8 cellular contexts compared by ENCODE assay signal in the genomic region with DNA sequence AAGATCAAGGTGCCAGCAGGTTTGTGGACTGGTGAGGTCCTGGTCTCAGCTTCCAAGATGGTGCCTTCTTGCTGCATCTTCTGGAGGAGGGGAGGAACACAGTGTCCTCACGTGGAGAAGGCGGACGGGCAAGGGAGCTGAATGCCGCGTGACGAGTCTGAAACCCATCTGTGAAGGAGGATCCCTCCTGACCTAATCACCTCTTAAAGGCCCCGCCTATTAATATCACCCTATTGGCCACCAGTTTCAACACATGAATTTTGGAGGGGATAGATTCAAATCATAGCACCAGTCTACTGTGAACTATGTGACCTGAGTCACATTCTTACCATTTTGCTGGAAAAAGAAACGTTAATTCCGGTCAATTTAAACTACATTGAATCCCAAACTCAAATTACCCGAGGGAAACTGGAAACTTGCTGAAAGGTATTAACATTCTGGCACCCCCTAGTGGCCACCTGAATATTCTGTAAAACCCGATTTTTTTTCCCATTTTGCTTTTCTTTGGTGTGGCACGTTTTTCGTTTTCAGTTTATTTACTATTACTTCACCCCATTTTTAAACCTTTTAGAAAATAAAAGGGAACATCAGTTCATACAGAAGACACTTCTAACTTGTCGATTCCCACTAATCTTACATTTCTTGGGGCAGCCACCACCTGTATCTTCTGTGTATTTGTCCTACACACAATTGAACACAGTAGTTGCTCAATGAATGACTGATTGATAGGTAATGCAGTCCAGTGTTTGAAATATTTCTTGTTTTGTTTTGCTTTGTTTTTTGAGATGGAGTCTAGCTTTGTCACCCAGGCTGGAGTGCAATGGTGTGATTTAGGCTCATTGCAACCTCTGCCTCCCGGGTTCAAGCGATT. TPM values are rescaled to one million over a fixed set of nuclear protein-coding genes. Genes with fewer than 3 reads are reported as not detected.
DNase-seq lines count a peak whose midpoint lies in the region; ATAC-seq, FAIRE-seq and TF ChIP-seq lines count a peak whose summit lies in the region.

No MANE protein-coding gene starts in this region.

- H3K27me3 ChIP-seq in transverse colon, result no peaks in the 10 kb centered on the region

- H3K27me3 Mint-ChIP-seq in Calu3 (ENCODE audit: unreplicated experiment) (no peaks in the 10 kb centered on the region), T-cell (no peaks in the 10 kb centered on the region), memory B cell (no peaks in the 10 kb centered on the region)

- intact Hi-C loops in Calu3 (cut with micrococcal nuclease; ENCODE audit: unreplicated experiment) (no loop called here), transverse colon (cut with DNase I; ENCODE audit: low total_unique reads) (loop anchor here (5.0 to 10.0 kb wide), 2 partner anchors 501 to 589 kb away; no protein-coding TSS in a partner anchor)

- H3K4me1 Mint-ChIP-seq in Calu3 (ENCODE audit: low read depth, unreplicated experiment) (no peaks in the 10 kb centered on the region), T-cell (peaks cover 5 to 9% (median 7%) of the 10 kb centered on the region in 3 donors), memory B cell (peaks cover 7% of the 10 kb centered on the region)

- no peaks in the 10 kb centered on the region for H3K4me1 ChIP-seq in transverse colon

- TF ChIP-seq CTCF in Calu3 (IDR thresholded peaks at IDR 0.05; ENCODE audit: unreplicated experiment) (peak; percentile 34), coronary artery (IDR thresholded peaks at IDR 0.05) (peak; percentile 63), transverse colon (IDR thresholded peaks at IDR 0.05) (peak; percentile 54 to 86 (median 66))

- no peak for TF ChIP-seq EP300 in transverse colon (IDR thresholded peaks at IDR 0.05; ENCODE audit: low read depth)

- no peak for FAIRE-seq in H54 (lab: Jason Lieb, UNC)

- H3K4me3 Mint-ChIP-seq in Calu3 (ENCODE audit: low read depth, unreplicated experiment) (no peak overlapping the region), T-cell (no peak overlapping the region), memory B cell (peak overlapping the region; percentile 14)

- H3K9me3 Mint-ChIP-seq in Calu3 (ENCODE audit: low read depth, unreplicated experiment), result no peaks in the 10 kb centered on the region
- no peaks in the 10 kb centered on the region for H3K9me3 Mint-ChIP-seq in T-cell
- no peaks in the 10 kb centered on the region for H3K9me3 Mint-ChIP-seq in memory B cell

- peak; percentile 77 for ATAC-seq in GM19351 (IDR thresholded peaks at IDR 0.05; ENCODE audit: unreplicated experiment)
- peak in 1 of 4 experiments; percentile 42 for ATAC-seq in T-cell (replicated peaks in 1 of 4)
- peak; percentile 38 for ATAC-seq in memory B cell (ENCODE audit: low read depth)

- in situ Hi-C loops in transverse colon (cut with MboI; ENCODE audit: low pct_ligation_motif_present in 1 of 4, low pct_unique_long_range_greater_than_20kb in 1 of 4, low sequenced_read_pairs in 3 of 4), result no loop called here

- H3K27ac Mint-ChIP-seq in Calu3 (ENCODE audit: unreplicated experiment), result no peak overlapping the region
- no peak overlapping the region for H3K27ac Mint-ChIP-seq in T-cell
- H3K27ac Mint-ChIP-seq in memory B cell, result no peak overlapping the region

- H3K4me3 ChIP-seq in coronary artery (peak overlapping the region; percentile 56), transverse colon (no peak overlapping the region)

- BruUV-seq in Calu3 (replicated peaks; lab: Mats Ljungman, UMichigan), result no TSS peak

- CTCF ChIA-PET in Calu3 (lab: Charles Lee), result interaction anchor here (0.7 kb wide), 1 partner anchor 114 kb away, joined by 4 read pairs; no protein-coding TSS in a partner anchor
- CTCF ChIA-PET in T-cell (lab: Charles Lee), result interaction anchor here (0.7 to 1.4 kb wide), 5 partner anchors 9 to 462 kb away, joined by 3 to 6 read pairs (median 4); no protein-coding TSS in a partner anchor

- H3K27ac ChIP-seq in coronary artery (no peak overlapping the region), transverse colon (no peak overlapping the region)

- H3K36me3 ChIP-seq in transverse colon, result no peaks in the 10 kb centered on the region

- TF ChIP-seq POLR2A in transverse colon (IDR thresholded peaks at IDR 0.05) (no peak), H54 (IDR thresholded peaks at IDR 0.05; ENCODE audit: low read depth, low read length) (no peak)

- POLR2A ChIA-PET in T-cell (lab: Charles Lee), result no interaction called here

- H3K36me3 Mint-ChIP-seq in Calu3 (ENCODE audit: insufficient read depth, unreplicated experiment) (no peaks in the 10 kb centered on the region), T-cell (no peaks in the 10 kb centered on the region), memory B cell (no peaks in the 10 kb centered on the region)

- WGBS in transverse colon (ENCODE audit: low coverage in 1 of 2), 2 donors, result 2 to 36% methylated on average over 7 to 16 of the region's 16 CpGs

- peak; percentile 32 for DNase-seq in Calu3
- peak; percentile 57 for DNase-seq in LHCN-M2 (ENCODE audit: low read depth)
- peak in 21 of 34 experiments; percentile 6 to 53 (median 32) for DNase-seq in T-cell
- DNase-seq in coronary artery (ENCODE audit: low spot score), result no peak
- DNase-seq in memory B cell (ENCODE audit: low spot score in 2 of 2), result peak; percentile 33 to 38
- DNase-seq in transverse colon, result peak; percentile 30
- DNase-seq in H54 (ENCODE audit: insufficient read length, low spot score), result no peak

- H3K9me3 ChIP-seq in transverse colon, result no peaks in the 10 kb centered on the region

RNA-seq across cellular contexts. Expression of gene CCDC170, which starts 17.9 kb away (rescaled TPM):
- total RNA-seq in Calu3 (2022) (0.26 TPM in 1 of 2 replicates, not detected in the other), LHCN-M2 (2014; rRNA removed) (0.06 TPM in 1 of 2 replicates, not detected in the other), T-cell (under 1 TPM in 2 of 5 donors, not detected in 3; 0.07 to 0.32 TPM), transverse colon (1 to 10 TPM in 3 of 4 donors, not detected in 1; 1.5 to 6.2 (median 5.2) TPM)
- polyA plus RNA-seq in LHCN-M2 (2012), result 0.07 TPM

RNA-seq across cellular contexts. Expression of gene RMND1, which starts 24.0 kb away (rescaled TPM):
- total RNA-seq in Calu3 (2022) (13.2 and 15.5 TPM in 2 replicates), LHCN-M2 (2014; rRNA removed) (24.1 and 27.7 TPM in 2 replicates), T-cell (10 to 100 TPM in 4 of 5 donors, 1 to 10 TPM in 1; 8.0 to 15.6 (median 12.8) TPM), transverse colon (10 to 100 TPM in 2 of 4 donors, 1 to 10 TPM in 2; 5.6 to 29.2 (median 17.5) TPM)
- 18.1 TPM for polyA plus RNA-seq in LHCN-M2 (2012)

Comparison
In these comparisons a context has a peak if more than half of its experiments do, and no peak if none do; other contexts are left out.
1. DNase-seq: peak in Calu3 (single experiment), LHCN-M2 (single experiment), T-cell (21 of 34), memory B cell (2 of 2) and transverse colon (single experiment); none in coronary artery (single experiment) and H54 (single experiment).
2. Peak in every context shown above with its lines, with median percentiles within 50 percentile points of each other: CTCF ChIP-seq.